ENCODE assay signal across 13 cellular contexts in genomic region chr3:4417449-4417848, GRCh38. TPM values are rescaled to one million over a fixed set of nuclear protein-coding genes. Genes with fewer than 3 reads are reported as not detected.
DNase-seq lines count a peak whose midpoint lies in the region; ATAC-seq and TF ChIP-seq lines count a peak whose summit lies in the region.
"Had no signal": no experiment of that assay in that cellular context is flagged by ENCODE, and none has a peak within 500 bp of the region (broad histone marks: within the 10 kb centered on the region; RNA-seq: fewer than 3 reads in every experiment).

No MANE protein-coding gene starts in this region.

- in situ Hi-C loops in gastrocnemius medialis (cut with MboI; ENCODE audit: low sequenced_read_pairs in 4 of 4), result no loop called here

- H3K27ac ChIP-seq in WERI-Rb-1, result peak overlapping the region; percentile 16
- peak overlapping the region; percentile 30 to 56 (median 42) for H3K27ac ChIP-seq in gastrocnemius medialis
- H3K27ac ChIP-seq: spleen had no signal

- peaks cover 20 to 25% of the 10 kb centered on the region in 2 donors for H3K4me1 ChIP-seq in gastrocnemius medialis
- H3K4me1 ChIP-seq: spleen had no signal

- TF ChIP-seq POLR2A in gastrocnemius medialis (IDR thresholded peaks at IDR 0.05), result no peak

- no peak for TF ChIP-seq CTCF in WERI-Rb-1 (IDR thresholded peaks at IDR 0.05; ENCODE audit: low read depth, low read length)
- no peak for TF ChIP-seq CTCF in fibroblast of pulmonary artery (IDR thresholded peaks at IDR 0.05; ENCODE audit: low read length, missing control alignments)
- no peak for TF ChIP-seq CTCF in gastrocnemius medialis (IDR thresholded peaks at IDR 0.05 in 4 of 5, conservative IDR thresholded peaks at IDR 0.05 in 1 of 5)

- H3K4me3 ChIP-seq in WERI-Rb-1 (ENCODE audit: low read depth, low read length), result no peak overlapping the region
- H3K4me3 ChIP-seq in fibroblast of pulmonary artery (replicated peaks; ENCODE audit: low read depth, low read length), result no peak overlapping the region
- H3K4me3 ChIP-seq in gastrocnemius medialis, result no peak overlapping the region
- H3K4me3 ChIP-seq: spleen had no signal

- ATAC-seq in gastrocnemius medialis, result no peak
- ATAC-seq in GM18868 (IDR thresholded peaks at IDR 0.05; ENCODE audit: unreplicated experiment), result no peak
- ATAC-seq: activated CD4-positive, alpha-beta T cell treated with anti-CD3 and anti-CD28 coated beads for 36 hours had no signal

- intact Hi-C loops in gastrocnemius medialis (cut with DNase I; ENCODE audit: low total_unique reads), result no loop called here

- H3K36me3 ChIP-seq in WERI-Rb-1, result peaks cover 4% of the 10 kb centered on the region
- peaks cover 0 to 4% of the 10 kb centered on the region in 2 donors for H3K36me3 ChIP-seq in gastrocnemius medialis

- H3K27me3 ChIP-seq in WERI-Rb-1 (ENCODE audit: insufficient read depth, low read depth, severe bottlenecking) (no peaks in the 10 kb centered on the region), gastrocnemius medialis (no peaks in the 10 kb centered on the region)
- H3K27me3 ChIP-seq: spleen had no signal

- no peaks in the 10 kb centered on the region for H3K9me3 ChIP-seq in WERI-Rb-1 (ENCODE audit: severe bottlenecking)
- no peaks in the 10 kb centered on the region for H3K9me3 ChIP-seq in gastrocnemius medialis
- H3K9me3 ChIP-seq: spleen had no signal

- DNase-seq in HCEC 1CT (peak; percentile 60), WERI-Rb-1 (no peak), fibroblast of pulmonary artery (ENCODE audit: low read depth) (peak; percentile 70), gastrocnemius medialis (no peak), NCI-H146 (lab: John Stamatoyannopoulos, UW) (no peak), NAMALWA (ENCODE audit: low spot score) (no peak), NCI-H2107 (lab: John Stamatoyannopoulos, UW) (no peak)
- DNase-seq: activated CD4-positive, alpha-beta T cell treated with anti-CD3 and anti-CD28 coated beads for 36 hours; activated naive CD4-positive, alpha-beta T cell treated with Interleukin-2 at 50 U/mL for 16 hours; NCI-H2029 treated with DMSO at 0.1 percent for 48 hours; SHP77 treated with DMSO at 0.1 percent for 48 hours; spleen had no signal

RNA-seq across cellular contexts. Expression of gene SUMF1, which starts 49.6 kb away (rescaled TPM):
- 1 to 10 TPM; 4.4 to 9.4 (median 7.6) TPM for total RNA-seq in gastrocnemius medialis

Comparison
In these comparisons a context has a peak if more than half of its experiments do, and no peak if none do; other contexts are left out.
1. DNase-seq: peak in HCEC 1CT (single experiment) and fibroblast of pulmonary artery (single experiment); none in WERI-Rb-1 (single experiment), gastrocnemius medialis (0 of 2), NCI-H146 (single experiment), NAMALWA (single experiment) and NCI-H2107 (single experiment).